Comparison of ENCODE assay signal across 9 cellular contexts in genomic region chr1:16262067-16262466, GRCh38. TPM values are rescaled to one million over a fixed set of nuclear protein-coding genes. Genes with fewer than 3 reads are reported as not detected.
"Had no signal": no experiment of that assay in that cellular context is flagged by ENCODE, and none has a peak within 500 bp of the region (broad histone marks: within the 10 kb centered on the region; RNA-seq: fewer than 3 reads in every experiment).

No MANE protein-coding gene starts in this region.

- H3K4me2 ChIP-seq: GM23338 had no signal

- H2AFZ ChIP-seq: GM23338 had no signal

- H3K27me3 Mint-ChIP-seq: IgD-negative memory B cell had no signal

- H3K4me3 Mint-ChIP-seq: GM23338, H9, HFFc6 had no signal

- H3K4me3 ChIP-seq: GM23338 had no signal

- H3K27ac ChIP-seq: HL-60 had no signal

- DNase-seq: H9, HCEC 1CT, HFFc6 had no signal

- H3K36me3 Mint-ChIP-seq: IgD-negative memory B cell had no signal

- H3K27ac Mint-ChIP-seq: GM23338, H9, IgD-negative memory B cell had no signal

- ATAC-seq: GM23338 had no signal

- FAIRE-seq: H1, H54 had no signal

RNA-seq across cellular contexts. Expression of gene ARHGEF19, which starts 49.6 kb away (rescaled TPM):
- total RNA-seq: HT1080 had no signal
